In genomic region chr9:132502480-132502879, GRCh38 we compare ENCODE assay signal across 31 cellular contexts.
"Had no signal": no experiment of that assay in that cellular context is flagged by ENCODE, and none has a peak within 500 bp of the region (broad histone marks: within the 10 kb centered on the region; RNA-seq: fewer than 3 reads in every experiment).

No MANE protein-coding gene starts in this region.

- H3K79me2 ChIP-seq: hepatocyte had no signal

- H3K36me3 ChIP-seq: adrenal gland, esophagus squamous epithelium, gastroesophageal sphincter, heart right ventricle had no signal

- H3K27me3 ChIP-seq: body of pancreas had no signal

- H3K4me3 ChIP-seq: adrenal gland, body of pancreas, esophagus squamous epithelium, gastroesophageal sphincter, heart right ventricle, hepatocyte had no signal

- H3K4me1 ChIP-seq: adrenal gland, body of pancreas, gastroesophageal sphincter had no signal

- H2AFZ ChIP-seq: hepatocyte had no signal

- ATAC-seq: activated CD4-positive, alpha-beta T cell treated with anti-CD3 and anti-CD28 coated beads for 36 hours; activated CD8-positive, alpha-beta memory T cell treated with anti-CD3 and anti-CD28 coated beads, Interleukin-2, amount 10 ng/mL, durations not matched to agents 7 days and 5 days; activated CD8-positive, alpha-beta T cell treated with anti-CD3 and anti-CD28 coated beads, Interleukin-2, amount 10 ng/mL, durations not matched to agents 7 days and 5 days; activated naive CD8-positive, alpha-beta T cell treated with anti-CD3 and anti-CD28 coated beads, Interleukin-2, amount 50 U/mL, for 24 hours; body of pancreas; effector memory CD8-positive, alpha-beta T cell; gastroesophageal sphincter; heart right ventricle had no signal

- DNase-seq: activated CD4-positive, alpha-beta memory T cell treated with anti-CD3 and anti-CD28 coated beads for 36 hours; activated CD4-positive, alpha-beta T cell treated with anti-CD3 and anti-CD28 coated beads for 36 hours; activated CD4-positive, alpha-beta T cell treated with anti-CD3 and anti-CD28 coated beads, Interleukin-2, amount 10 ng/mL, durations not matched to agents 24 days and 14 days; activated CD4-positive, CD25-positive, alpha-beta regulatory T cell; activated CD4-positive, CD25-positive, alpha-beta regulatory T cell treated with anti-CD3 and anti-CD28 coated beads, Interleukin-2, amount 50 U/mL, for 72 hours; activated CD8-positive, alpha-beta memory T cell treated with anti-CD3 and anti-CD28 coated beads, Interleukin-2, amount 10 ng/mL, durations not matched to agents 7 days and 5 days; activated CD8-positive, alpha-beta memory T cell treated with anti-CD3 and anti-CD28 coated beads, Interleukin-2, amount 50 U/mL, for 4 hours; activated CD8-positive, alpha-beta T cell treated with anti-CD3 and anti-CD28 coated beads, Interleukin-2, amount 10 ng/mL, durations not matched to agents 7 days and 5 days; activated effector memory CD4-positive, alpha-beta T cell treated with anti-CD3 and anti-CD28 coated beads, Interleukin-2, amount 50 U/mL, for 16 hours; activated naive CD4-positive, alpha-beta T cell treated with anti-CD3 and anti-CD28 coated beads for 36 hours; activated naive CD8-positive, alpha-beta T cell treated with anti-CD3 and anti-CD28 coated beads for 36 hours; activated naive CD8-positive, alpha-beta T cell treated with anti-CD3 and anti-CD28 coated beads, Interleukin-2, amount 50 U/mL, for 24 hours; activated T-cell treated with anti-CD3 and anti-CD28 coated beads, Interleukin-2, amount 50 U/mL, for 1 hour; activated T-cell treated with anti-CD3 and anti-CD28 coated beads, Interleukin-2, amount 50 U/mL, for 48 hours; adrenal gland; amygdala; aorta; body of pancreas; caudate nucleus; cortex of kidney; dermis blood vessel endothelial cell; effector CD4-positive, alpha-beta T cell; effector memory CD8-positive, alpha-beta T cell; esophagus squamous epithelium; foreskin melanocyte; heart right ventricle had no signal

- H3K27ac ChIP-seq: adrenal gland, body of pancreas, esophagus squamous epithelium, gastroesophageal sphincter, heart right ventricle, hepatocyte had no signal

- H3K4me1 Mint-ChIP-seq: activated naive CD8-positive, alpha-beta T cell treated with anti-CD3 and anti-CD28 coated beads, Interleukin-2, amount 50 U/mL, for 24 hours had no signal

- H3K27ac Mint-ChIP-seq: activated CD4-positive, alpha-beta memory T cell treated with anti-CD3 and anti-CD28 coated beads for 36 hours; activated CD4-positive, alpha-beta T cell treated with anti-CD3 and anti-CD28 coated beads for 36 hours; activated CD4-positive, alpha-beta T cell treated with anti-CD3 and anti-CD28 coated beads, Interleukin-2, amount 10 ng/mL, durations not matched to agents 24 days and 14 days; activated CD8-positive, alpha-beta memory T cell treated with anti-CD3 and anti-CD28 coated beads, Interleukin-2, amount 10 ng/mL, durations not matched to agents 7 days and 5 days; activated CD8-positive, alpha-beta T cell treated with anti-CD3 and anti-CD28 coated beads, Interleukin-2, amount 10 ng/mL, durations not matched to agents 7 days and 5 days; activated naive CD4-positive, alpha-beta T cell treated with anti-CD3 and anti-CD28 coated beads for 36 hours; activated naive CD4-positive, alpha-beta T cell treated with anti-CD3 and anti-CD28 coated beads, Interleukin-2, amount 50 U/mL, for 24 hours; activated naive CD8-positive, alpha-beta T cell treated with anti-CD3 and anti-CD28 coated beads for 36 hours; activated T-helper 1 cell treated with anti-CD3 and anti-CD28 coated beads, Interleukin-12 subunit alpha, Interleukin-12 subunit beta, Interleukin-2, Interleukin-4 antibody, amounts not matched to agents 30 ng/mL and 10 ng/mL and 1 ng/mL, durations not matched to agents 14 hours and 24 hours and 36 hours; activated T-helper 2 cell treated with anti-CD3 and anti-CD28 coated beads, Interferon-gamma antibody, Interleukin-2, Interleukin-4, amounts not matched to agents 10 μg/mL and 5 μg/mL and 100 μg/mL, durations not matched to agents 14 hours and 24 hours and 36 hours; effector memory CD8-positive, alpha-beta T cell had no signal

- H3K36me3 Mint-ChIP-seq: activated CD4-positive, alpha-beta memory T cell treated with anti-CD3 and anti-CD28 coated beads for 36 hours; activated CD8-positive, alpha-beta memory T cell treated with anti-CD3 and anti-CD28 coated beads, Interleukin-2, amount 10 ng/mL, durations not matched to agents 7 days and 5 days; activated naive CD4-positive, alpha-beta T cell treated with anti-CD3 and anti-CD28 coated beads, Interleukin-2, amount 50 U/mL, for 24 hours; activated naive CD8-positive, alpha-beta T cell treated with anti-CD3 and anti-CD28 coated beads for 36 hours had no signal

- H3K4me2 ChIP-seq: hepatocyte had no signal

- H3K4me3 Mint-ChIP-seq: activated CD4-positive, alpha-beta memory T cell treated with anti-CD3 and anti-CD28 coated beads for 36 hours; activated CD4-positive, alpha-beta T cell treated with anti-CD3 and anti-CD28 coated beads for 36 hours; activated CD4-positive, alpha-beta T cell treated with anti-CD3 and anti-CD28 coated beads, Interleukin-2, amount 10 ng/mL, durations not matched to agents 24 days and 14 days; activated CD8-positive, alpha-beta memory T cell treated with anti-CD3 and anti-CD28 coated beads, Interleukin-2, amount 10 ng/mL, durations not matched to agents 7 days and 5 days; activated CD8-positive, alpha-beta T cell treated with anti-CD3 and anti-CD28 coated beads, Interleukin-2, amount 10 ng/mL, durations not matched to agents 7 days and 5 days; activated naive CD4-positive, alpha-beta T cell treated with anti-CD3 and anti-CD28 coated beads for 36 hours; activated naive CD4-positive, alpha-beta T cell treated with anti-CD3 and anti-CD28 coated beads, Interleukin-2, amount 50 U/mL, for 24 hours; activated naive CD8-positive, alpha-beta T cell treated with anti-CD3 and anti-CD28 coated beads for 36 hours; activated naive CD8-positive, alpha-beta T cell treated with anti-CD3 and anti-CD28 coated beads, Interleukin-2, amount 50 U/mL, for 24 hours; activated T-helper 1 cell treated with anti-CD3 and anti-CD28 coated beads, Interleukin-12 subunit alpha, Interleukin-12 subunit beta, Interleukin-2, Interleukin-4 antibody, amounts not matched to agents 30 ng/mL and 10 ng/mL and 1 ng/mL, durations not matched to agents 14 hours and 24 hours and 36 hours; effector memory CD8-positive, alpha-beta T cell had no signal

- H3K9me3 ChIP-seq: adrenal gland, body of pancreas, esophagus squamous epithelium, gastroesophageal sphincter, heart right ventricle had no signal

- H3K9me3 Mint-ChIP-seq: activated CD4-positive, alpha-beta memory T cell treated with anti-CD3 and anti-CD28 coated beads for 36 hours; activated CD4-positive, alpha-beta T cell treated with anti-CD3 and anti-CD28 coated beads, Interleukin-2, amount 10 ng/mL, durations not matched to agents 24 days and 14 days; activated naive CD4-positive, alpha-beta T cell treated with anti-CD3 and anti-CD28 coated beads for 36 hours; activated naive CD4-positive, alpha-beta T cell treated with anti-CD3 and anti-CD28 coated beads, Interleukin-2, amount 50 U/mL, for 24 hours; activated naive CD8-positive, alpha-beta T cell treated with anti-CD3 and anti-CD28 coated beads for 36 hours; activated naive CD8-positive, alpha-beta T cell treated with anti-CD3 and anti-CD28 coated beads, Interleukin-2, amount 50 U/mL, for 24 hours; activated T-helper 1 cell treated with anti-CD3 and anti-CD28 coated beads, Interleukin-12 subunit alpha, Interleukin-12 subunit beta, Interleukin-2, Interleukin-4 antibody, amounts not matched to agents 30 ng/mL and 10 ng/mL and 1 ng/mL, durations not matched to agents 14 hours and 24 hours and 36 hours; activated T-helper 2 cell treated with anti-CD3 and anti-CD28 coated beads, Interferon-gamma antibody, Interleukin-2, Interleukin-4, amounts not matched to agents 10 μg/mL and 5 μg/mL and 100 μg/mL, durations not matched to agents 14 hours and 24 hours and 36 hours; effector memory CD8-positive, alpha-beta T cell had no signal
